In genomic region chr3:100400782-100401673, GRCh38 we compare ENCODE assay signal across 8 cellular contexts. TPM values are rescaled to one million over a fixed set of nuclear protein-coding genes. Genes with fewer than 3 reads are reported as not detected.
DNase-seq lines count a peak whose midpoint lies in the region; TF ChIP-seq lines count a peak whose summit lies in the region.

Gene LNP1, plus strand, starts transcription at chr3:100401539. Its CDS starts 28,191 bp downstream, at chr3:100429730.
Gene TOMM70, minus strand, starts transcription at chr3:100401089. Its CDS starts 140 bp downstream, at chr3:100400949.

- TF ChIP-seq CTCF in GM20000 (IDR thresholded peaks at IDR 0.05; ENCODE audit: extremely low read depth, missing control alignments) = no peak

- peak within 1 kb of the TSS; percentile 94 for H3K4me3 ChIP-seq in effector memory CD4-positive, alpha-beta T cell (ENCODE audit: insufficient read depth, low read depth, low read length, poor library complexity, severe bottlenecking)

- H3K9me3 ChIP-seq in effector memory CD4-positive, alpha-beta T cell (ENCODE audit: control insufficient read depth, low read length) = no peaks in the 10 kb centered on the region

- DNase-seq in CMK (ENCODE audit: low read depth) (peak; percentile 82), GM20000 (ENCODE audit: low spot score) (peak; percentile 93), HS-5 (ENCODE audit: low read depth) (peak; percentile 93), NK-92 (lab: John Stamatoyannopoulos, UW; ENCODE audit: unreplicated experiment) (peak; percentile 82), lung microvascular endothelial cell (ENCODE audit: low read depth in 2 of 2) (peak; percentile 96 to 97)
- DNase-seq in activated CD8-positive, alpha-beta memory T cell treated with anti-CD3 and anti-CD28 coated beads for 24 hours = peak; percentile 98
- DNase-seq in effector memory CD4-positive, alpha-beta T cell = peak; percentile 82 to 91 (median 89)
- peak; percentile 87 to 91 (median 88) for DNase-seq in stimulated activated CD4-positive, alpha-beta T cell treated with anti-CD3 and anti-CD28 coated beads, TNF-alpha, amount 100 ng/mL, for 4 hours (ENCODE audit: low read depth in 3 of 3)

- H3K36me3 ChIP-seq in effector memory CD4-positive, alpha-beta T cell (ENCODE audit: control insufficient read depth, insufficient read depth, low read length) = no peaks in the 10 kb centered on the region

- H3K4me1 ChIP-seq in effector memory CD4-positive, alpha-beta T cell (ENCODE audit: control insufficient read depth, insufficient read depth, low read length, poor library complexity, severe bottlenecking) = peaks cover 5% of the 10 kb centered on the region

- H3K27ac ChIP-seq in effector memory CD4-positive, alpha-beta T cell (ENCODE audit: insufficient read depth, low read length, poor library complexity, severe bottlenecking) = peak within 1 kb of the TSS; percentile 79

- no peaks in the 10 kb centered on the region for H3K27me3 ChIP-seq in effector memory CD4-positive, alpha-beta T cell (replicated peaks; ENCODE audit: control insufficient read depth, insufficient read depth, low read length, poor library complexity, severe bottlenecking)

RNA-seq across cellular contexts. Expression of gene LNP1, which starts in this region (rescaled TPM):
- 0.44 and 0.60 TPM in 2 replicates for total RNA-seq in lung microvascular endothelial cell

RNA-seq across cellular contexts. Expression of gene TOMM70, which starts in this region (rescaled TPM):
- total RNA-seq in lung microvascular endothelial cell = 21.6 and 21.8 TPM in 2 replicates

Comparison
In these comparisons a context has a peak if more than half of its experiments do, and no peak if none do; other contexts are left out.
1. Peak in every context shown above with its lines: DNase-seq, H3K4me3 ChIP-seq and H3K27ac ChIP-seq.